Comparison of ENCODE assay signal across 8 cellular contexts in the genomic region with DNA sequence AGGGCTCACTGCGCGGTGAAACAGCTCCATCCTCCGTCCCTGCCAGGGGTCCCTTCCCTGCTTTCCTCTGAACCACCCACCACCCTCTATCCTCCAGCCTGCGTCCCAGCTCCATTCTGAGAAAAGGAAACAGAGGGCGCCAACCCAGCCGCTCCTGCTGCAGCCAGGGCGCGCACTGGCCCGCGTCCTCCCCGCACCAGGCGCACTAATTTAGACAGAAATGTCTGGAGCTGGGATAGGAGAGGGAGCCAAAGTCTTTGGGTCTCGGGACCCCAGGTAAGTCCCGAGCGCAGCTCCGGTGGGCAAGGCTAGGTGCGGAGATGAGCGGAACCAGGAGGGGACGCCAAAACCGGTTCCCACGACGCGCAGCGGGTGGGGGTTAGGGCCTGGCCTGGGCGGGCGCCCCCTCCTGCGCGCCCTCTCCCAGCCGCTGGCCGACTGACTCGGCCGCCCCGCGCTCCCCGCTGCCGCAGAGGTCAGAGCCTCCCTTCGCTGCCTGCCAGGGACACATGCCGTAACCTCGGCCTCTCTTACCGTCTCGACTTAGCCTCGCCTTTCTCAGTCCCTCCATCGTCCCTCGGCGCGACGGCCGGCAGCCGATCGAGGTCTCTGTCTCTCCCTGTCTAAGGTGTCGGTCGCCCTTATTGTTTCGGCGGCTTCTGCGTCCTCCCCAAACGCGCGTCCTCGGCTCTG.
DNase-seq lines count a peak whose midpoint lies in the region; ATAC-seq and TF ChIP-seq lines count a peak whose summit lies in the region.

No MANE protein-coding gene starts in this region.

- H2AFZ ChIP-seq in neuron (ENCODE audit: low read depth, low read length) = peak overlapping the region; percentile 29

- ATAC-seq in GM18909 (IDR thresholded peaks at IDR 0.05; ENCODE audit: poor library complexity, unreplicated experiment) = no peak
- no peak for ATAC-seq in GM19397 (IDR thresholded peaks at IDR 0.05; ENCODE audit: unreplicated experiment)
- ATAC-seq in GM21528 (IDR thresholded peaks at IDR 0.05; ENCODE audit: low FRiP score, unreplicated experiment) = no peak

- no peaks in the 10 kb centered on the region for H3K27me3 ChIP-seq in neuron (ENCODE audit: insufficient read depth, low read length)

- peaks cover 32% of the 10 kb centered on the region for H3K4me1 ChIP-seq in neuron (ENCODE audit: insufficient read depth, low read length)

- H3K36me3 ChIP-seq in neuron (ENCODE audit: insufficient read depth, low read length) = no peaks in the 10 kb centered on the region

- H3K36me3 Mint-ChIP-seq in T-helper 1 cell treated with Interleukin-12 subunit alpha and Interleukin-12 subunit beta and Interleukin-4 antibody, amounts not matched to agents 30 μg/mL and 1 μg/mL, for 36 hours (ENCODE audit: low read depth) = no peaks in the 10 kb centered on the region

- H3K4me1 Mint-ChIP-seq in T-helper 1 cell treated with Interleukin-12 subunit alpha and Interleukin-12 subunit beta and Interleukin-4 antibody, amounts not matched to agents 30 μg/mL and 1 μg/mL, for 36 hours (ENCODE audit: low read depth) = peaks cover 4% of the 10 kb centered on the region

- peak overlapping the region; percentile 98 for H3K4me3 ChIP-seq in WI38 (ENCODE audit: low read depth, low read length)
- peak overlapping the region; percentile 75 to 98 for H3K4me3 ChIP-seq in foreskin fibroblast (ENCODE audit: low read depth in 1 of 2, low read length in 2 of 2)
- H3K4me3 ChIP-seq in neuron (ENCODE audit: low read length) = peak overlapping the region; percentile 60

- no peaks in the 10 kb centered on the region for H3K9me3 Mint-ChIP-seq in T-helper 1 cell treated with Interleukin-12 subunit alpha and Interleukin-12 subunit beta and Interleukin-4 antibody, amounts not matched to agents 30 μg/mL and 1 μg/mL, for 36 hours

- peak overlapping the region; percentile 53 for H3K4me3 Mint-ChIP-seq in T-helper 1 cell treated with Interleukin-12 subunit alpha and Interleukin-12 subunit beta and Interleukin-4 antibody, amounts not matched to agents 30 μg/mL and 1 μg/mL, for 36 hours

- TF ChIP-seq CTCF in WI38 (IDR thresholded peaks at IDR 0.05; ENCODE audit: low read depth, low read length) (0 out of 2 replicates have a peak, but pooled peaks have one; percentile 22), foreskin fibroblast (IDR thresholded peaks at IDR 0.05; ENCODE audit: low read depth, low read length) (peak; percentile 15)

- DNase-seq in T-helper 1 cell (no peak), foreskin fibroblast (peak in 1 of 2 donors; percentile 57)

- H3K27me3 Mint-ChIP-seq in T-helper 1 cell treated with Interleukin-12 subunit alpha and Interleukin-12 subunit beta and Interleukin-4 antibody, amounts not matched to agents 30 μg/mL and 1 μg/mL, for 36 hours (ENCODE audit: low read depth) = peaks cover 85% of the 10 kb centered on the region

- no peaks in the 10 kb centered on the region for H3K9me3 ChIP-seq in neuron (ENCODE audit: low read length)

- H3K27ac Mint-ChIP-seq in T-helper 1 cell treated with Interleukin-12 subunit alpha and Interleukin-12 subunit beta and Interleukin-4 antibody, amounts not matched to agents 30 μg/mL and 1 μg/mL, for 36 hours = no peak overlapping the region
